Comparison of ENCODE assay signal across 1 cellular context in genomic region chr5:97764700-97765099, GRCh38.
TF ChIP-seq lines count a peak whose summit lies in the region.

No MANE protein-coding gene starts in this region.

TF ChIP-seq in SK-N-SH, 30 proteins besides CTCF, POLR2A, EP300 and RAD21 (continued from another document):
- TF ChIP-seq REST (IDR thresholded peaks at IDR 0.05; ENCODE audit: low read depth, low read length) (no peak), NFIC (IDR thresholded peaks at IDR 0.05; ENCODE audit: borderline replicate concordance) (no peak), FOSL2 (IDR thresholded peaks at IDR 0.05; ENCODE audit: borderline replicate concordance, low read depth) (peak; percentile 69), GATA2 (CRISPR knock-in tag; IDR thresholded peaks at IDR 0.05) (no peak), SIN3A (IDR thresholded peaks at IDR 0.05; ENCODE audit: borderline replicate concordance, low read depth, low read length) (no peak), FOXM1 (IDR thresholded peaks at IDR 0.05; ENCODE audit: low read depth) (no peak), PBX3 (IDR thresholded peaks at IDR 0.05) (no peak), IRF3 (IDR thresholded peaks at IDR 0.05; ENCODE audit: low read depth, low read length) (no peak)
